In the genomic region with DNA sequence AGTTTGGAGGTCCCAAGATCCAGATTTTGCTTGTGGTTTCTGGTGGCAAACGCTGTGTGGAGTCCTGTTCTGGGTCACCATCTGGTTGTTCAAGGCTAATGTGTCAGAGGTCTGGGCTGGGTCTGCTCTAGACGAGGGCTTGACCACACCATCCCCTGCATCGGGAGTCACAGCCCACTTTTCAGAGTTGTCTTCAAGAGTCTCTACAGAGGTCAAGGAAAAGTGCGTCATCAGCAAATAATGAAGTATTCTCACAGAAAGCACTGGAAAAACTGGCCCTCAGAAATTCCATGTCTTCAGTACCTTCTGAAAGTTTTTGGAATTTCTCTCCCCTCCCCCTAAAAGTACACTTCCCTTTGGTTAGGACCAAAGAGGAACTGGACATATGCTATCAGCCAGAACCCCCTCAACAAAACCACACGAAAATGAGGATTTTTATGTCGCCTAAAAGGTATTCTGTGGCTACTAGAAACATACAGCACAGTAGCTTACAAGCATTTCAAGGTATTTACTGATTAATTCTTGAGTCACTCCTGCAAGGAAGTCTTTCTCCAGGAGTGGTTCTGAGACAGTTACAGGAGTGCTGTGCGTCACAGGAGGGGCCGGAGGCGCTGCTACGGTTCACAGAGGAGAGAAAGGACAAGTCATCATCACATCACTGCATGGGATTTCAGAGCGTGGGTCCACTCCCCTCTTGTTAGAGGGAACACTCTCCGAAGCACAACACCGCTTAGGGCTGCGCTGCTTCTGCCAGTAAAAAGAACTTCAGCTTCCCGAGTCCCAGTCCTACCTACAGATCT, we compare ENCODE assay signal across 10 cellular contexts. TPM values are rescaled to one million over a fixed set of nuclear protein-coding genes. Genes with fewer than 3 reads are reported as not detected.
A peak's percentile ranks its signal among the peaks of the same experiment; 100 is the strongest.
DNase-seq lines count a peak whose midpoint lies in the region; TF ChIP-seq lines count a peak whose summit lies in the region.
"Had no signal": no experiment of that assay in that cellular context is flagged by ENCODE, and none has a peak within 500 bp of the region (broad histone marks: within the 10 kb centered on the region; RNA-seq: fewer than 3 reads in every experiment).

No MANE protein-coding gene starts in this region.

- intact Hi-C loops in spleen (cut with DNase I; ENCODE audit: low total_unique reads) = no loop called here

- H3K36me3 ChIP-seq in brain microvascular endothelial cell (replicated peaks) (peaks cover 63% of the 10 kb centered on the region), neural progenitor cell (peaks cover 23% of the 10 kb centered on the region), spleen (peaks cover 0 to 100% (median 70%) of the 10 kb centered on the region in 6 donors)

- H3K27me3 ChIP-seq in brain microvascular endothelial cell (replicated peaks) (no peaks in the 10 kb centered on the region), neural progenitor cell (no peaks in the 10 kb centered on the region), spleen (replicated peaks in 1 of 7) (no peaks in the 10 kb centered on the region)

- peak; percentile 92 for DNase-seq in Caki2 (ENCODE audit: low read depth)
- peak; percentile 48 for DNase-seq in KBM-7
- peak; percentile 62 for DNase-seq in brain microvascular endothelial cell
- no peak for DNase-seq in neural progenitor cell (ENCODE audit: low spot score)
- no peak for DNase-seq in DMS79 (lab: John Stamatoyannopoulos, UW)
- DNase-seq in iPS-NIHi7 (ENCODE audit: extremely low spot score) = no peak
- no peak for DNase-seq in amygdala (lab: John Stamatoyannopoulos, UW)
- no peak for DNase-seq in spleen
- DNase-seq: NCI-H187 treated with DMSO at 0.1 percent for 48 hours, WERI-Rb-1 had no signal

- no peaks in the 10 kb centered on the region for H3K4me1 Mint-ChIP-seq in neural progenitor cell

- H3K27me3 Mint-ChIP-seq in neural progenitor cell (ENCODE audit: insufficient read depth, low read depth) = peaks cover 2% of the 10 kb centered on the region

- H3F3A ChIP-seq in neural progenitor cell (ENCODE audit: low read depth) = peaks cover 7% of the 10 kb centered on the region

- H3K27ac Mint-ChIP-seq in neural progenitor cell = no peak overlapping the region

- no peak for TF ChIP-seq POLR2A in spleen (IDR thresholded peaks at IDR 0.05)

- WGBS in spleen, 5 donors = 61 to 73% (median 66%) methylated on average over 15 of the region's 15 CpGs

- H3K9me3 ChIP-seq in neural progenitor cell (ENCODE audit: low read depth) (no peaks in the 10 kb centered on the region), spleen (no peaks in the 10 kb centered on the region)

- no peak overlapping the region for H3K4me2 ChIP-seq in neural progenitor cell

- H3K9me3 Mint-ChIP-seq in neural progenitor cell = no peaks in the 10 kb centered on the region

- TF ChIP-seq CTCF in brain microvascular endothelial cell (IDR thresholded peaks at IDR 0.05; ENCODE audit: low read depth, low read length, missing control alignments) = no peak
- TF ChIP-seq CTCF in neural progenitor cell (IDR thresholded peaks at IDR 0.05) = no peak
- TF ChIP-seq CTCF in spleen (IDR thresholded peaks at IDR 0.05 in 8 of 11, conservative IDR thresholded peaks at IDR 0.05 in 3 of 11) = no peak

- in situ Hi-C loops in Caki2 (cut with HindIII; ENCODE audit: low pct_unique_long_range_greater_than_20kb, low sequenced_read_pairs) (no loop called here), KBM-7 (cut with MboI; ENCODE audit: low pct_unique_long_range_greater_than_20kb, low sequenced_read_pairs) (no loop called here), brain microvascular endothelial cell (cut with HindIII; ENCODE audit: low pct_ligation_motif_present, low sequenced_read_pairs) (no loop called here)

- no peaks in the 10 kb centered on the region for H3K79me2 ChIP-seq in neural progenitor cell (ENCODE audit: low read depth)

- no peak overlapping the region for H2AFZ ChIP-seq in neural progenitor cell (replicated peaks)

- H3K4me3 ChIP-seq in brain microvascular endothelial cell (ENCODE audit: low read depth, low read length) (no peak overlapping the region), neural progenitor cell (no peak overlapping the region), spleen (no peak overlapping the region)

- H3K27ac ChIP-seq in brain microvascular endothelial cell (peak overlapping the region; percentile 73), neural progenitor cell (peak overlapping the region; percentile 5), spleen (peak overlapping the region in 3 of 8 donors; percentile 19 to 61 (median 35))
- H3K27ac ChIP-seq: WERI-Rb-1 had no signal

- peaks cover 1% of the 10 kb centered on the region for H4K20me1 ChIP-seq in neural progenitor cell (ENCODE audit: low read depth)

- peaks cover 52% of the 10 kb centered on the region for H3K36me3 Mint-ChIP-seq in neural progenitor cell

- H3K4me3 Mint-ChIP-seq in neural progenitor cell = no peak overlapping the region

- H3K9ac ChIP-seq in neural progenitor cell = no peak overlapping the region

- peaks cover 1% of the 10 kb centered on the region for H3K4me1 ChIP-seq in neural progenitor cell
- H3K4me1 ChIP-seq in spleen = peaks cover 6 to 56% (median 32%) of the 10 kb centered on the region in 6 donors

RNA-seq across cellular contexts. Expression of a gene that starts 35.4 kb away (rescaled TPM):
- total RNA-seq in Caki2 (2014; rRNA removed; shearing (Covaris generic); ENCODE audit: low replicate concordance) = 11.1 and 11.9 TPM in 2 replicates
- total RNA-seq in neural progenitor cell (ENCODE audit: low replicate concordance) (30.6 and 43.4 TPM in 2 replicates), spleen (10 to 100 TPM in 6 of 7 donors, 1 to 10 TPM in 1; 9.1 to 19.5 (median 16.7) TPM)
- 1 to 10 TPM; 4.6 to 8.2 (median 6.8) TPM for polyA plus RNA-seq in spleen

Comparison
In these comparisons a context has a peak if more than half of its experiments do, and no peak if none do; other contexts are left out.
1. DNase-seq: peak in Caki2 (single experiment), KBM-7 (single experiment) and brain microvascular endothelial cell (single experiment); none in neural progenitor cell (single experiment), DMS79 (single experiment), iPS-NIHi7 (single experiment), amygdala (0 of 56) and spleen (single experiment).